20 cellular contexts compared by ENCODE assay signal in genomic region chr14:82502043-82502442, GRCh38.
A peak's percentile ranks its signal among the peaks of the same experiment; 100 is the strongest.
DNase-seq lines count a peak whose midpoint lies in the region; ATAC-seq, FAIRE-seq and TF ChIP-seq lines count a peak whose summit lies in the region.
"Had no signal": no experiment of that assay in that cellular context is flagged by ENCODE, and none has a peak within 500 bp of the region (broad histone marks: within the 10 kb centered on the region; RNA-seq: fewer than 3 reads in every experiment).

No MANE protein-coding gene starts in this region.

- no peak overlapping the region for H3K56ac ChIP-seq in IMR-90 (ENCODE audit: extremely low read depth, insufficient read depth, low read length)

- H2AK5ac ChIP-seq in IMR-90 (ENCODE audit: low read depth, low read length): no peak overlapping the region

- in situ Hi-C loops in IMR-90 (cut with MboI; ENCODE audit: low sequenced_read_pairs) (no loop called here), K562 (cut with MboI) (no loop called here)

- H3K18ac ChIP-seq in IMR-90 (ENCODE audit: low read depth, low read length): no peak overlapping the region

- no peak overlapping the region for H2BK5ac ChIP-seq in IMR-90 (ENCODE audit: low read depth, low read length, poor library complexity, severe bottlenecking)

- BruUV-seq in IMR-90 (replicated peaks; lab: Mats Ljungman, UMichigan): no TSS peak
- no TSS peak for BruUV-seq in K562 (replicated peaks; lab: Mats Ljungman, UMichigan)

- no peaks in the 10 kb centered on the region for H4K20me1 ChIP-seq in IMR-90 (ENCODE audit: insufficient read depth, low read length)
- no peaks in the 10 kb centered on the region for H4K20me1 ChIP-seq in K562 (replicated peaks; ENCODE audit: control insufficient read depth, insufficient read depth, low read length)
- H4K20me1 ChIP-seq: BLaER1 treated with 17β-estradiol and CSF1 and Interleukin-3, amounts not matched to agents 10 nM and 100 nM had no signal

- H3K23ac ChIP-seq in IMR-90 (ENCODE audit: low read depth, low read length): no peak overlapping the region

- H3K4me3 ChIP-seq in A549 (no peak overlapping the region), IMR-90 (ENCODE audit: insufficient read depth, low read depth, low read length) (no peak overlapping the region), K562 (no peak overlapping the region)
- H3K4me3 ChIP-seq: BLaER1 treated with 17β-estradiol and CSF1 and Interleukin-3, amounts not matched to agents 10 nM and 100 nM had no signal

- no peak overlapping the region for H4K91ac ChIP-seq in IMR-90 (ENCODE audit: insufficient read depth, low read depth, low read length)

- H3K4me1 ChIP-seq in A549: no peaks in the 10 kb centered on the region
- no peaks in the 10 kb centered on the region for H3K4me1 ChIP-seq in IMR-90 (ENCODE audit: control insufficient read depth, insufficient read depth, low read length)
- no peaks in the 10 kb centered on the region for H3K4me1 ChIP-seq in K562 (replicated peaks in 1 of 2; ENCODE audit: control insufficient read depth in 2 of 2, insufficient read depth in 2 of 2, low read length in 2 of 2)
- H3K4me1 ChIP-seq: BLaER1 treated with 17β-estradiol and CSF1 and Interleukin-3, amounts not matched to agents 10 nM and 100 nM; Caco-2 had no signal

- H2BK15ac ChIP-seq in IMR-90 (ENCODE audit: low read depth, low read length): no peak overlapping the region

- TF ChIP-seq EP300 in A549 (IDR thresholded peaks at IDR 0.05) (no peak), K562 (IDR thresholded peaks at IDR 0.05; ENCODE audit: low read length) (no peak)

- CTCF ChIA-PET in A549 (lab: Yijun Ruan, JAX) (no interaction called here), IMR-90 (lab: Yijun Ruan, JAX) (no interaction called here), K562 (lab: Yijun Ruan, JAX; ENCODE audit: low intra/inter-chr PET ratio) (no interaction called here)

- H3K9me3 ChIP-seq in A549: no peaks in the 10 kb centered on the region
- H3K9me3 ChIP-seq in IMR-90 (ENCODE audit: control insufficient read depth, insufficient read depth, low read length): peaks cover 2% of the 10 kb centered on the region
- no peaks in the 10 kb centered on the region for H3K9me3 ChIP-seq in K562 (replicated peaks; ENCODE audit: control insufficient read depth, insufficient read depth, low read depth, low read length)
- H3K9me3 ChIP-seq: BLaER1 treated with 17β-estradiol and CSF1 and Interleukin-3, amounts not matched to agents 10 nM and 100 nM; Caco-2 had no signal

- H4K5ac ChIP-seq in IMR-90 (ENCODE audit: low read depth, low read length): no peak overlapping the region

- H3K4ac ChIP-seq in IMR-90 (ENCODE audit: low read depth, low read length): no peak overlapping the region

- no peaks in the 10 kb centered on the region for H3K79me1 ChIP-seq in IMR-90 (ENCODE audit: low read depth in 1 of 2, low read length in 2 of 2)

- H3K9me1 ChIP-seq in IMR-90 (ENCODE audit: insufficient read depth, low read length): no peaks in the 10 kb centered on the region
- H3K9me1 ChIP-seq in K562 (ENCODE audit: control insufficient read depth, insufficient read depth, low read length): no peaks in the 10 kb centered on the region

- no peak overlapping the region for H3K27ac ChIP-seq in A549
- no peak overlapping the region for H3K27ac ChIP-seq in IMR-90 (ENCODE audit: insufficient read depth, low read length)
- no peak overlapping the region for H3K27ac ChIP-seq in K562 (ENCODE audit: extremely low read depth, low read depth, low read length)
- H3K27ac ChIP-seq: BLaER1 treated with 17β-estradiol and CSF1 and Interleukin-3, amounts not matched to agents 10 nM and 100 nM; C4-2B had no signal

- no peak overlapping the region for H4K8ac ChIP-seq in IMR-90 (ENCODE audit: low read depth in 2 of 2, low read length in 2 of 2)

- no peak for DNase-seq in A549 (ENCODE audit: low read depth in 1 of 2, low spot score in 1 of 2)
- DNase-seq in IMR-90: no peak
- no peak for DNase-seq in K562 (ENCODE audit: extremely low read depth in 1 of 4, low spot score in 3 of 4)
- DNase-seq in H4 (ENCODE audit: low spot score): no peak
- DNase-seq: 8988T; AML-193; Caco-2; Calu3; CD4-positive, alpha-beta T cell; CD8-positive, alpha-beta T cell; DMS79 treated with DMSO at 0.1 percent for 48 hours; GF-D8 had no signal

- TF ChIP-seq RAD21 in A549 (conservative IDR thresholded peaks at IDR 0.05 in 1 of 2, IDR thresholded peaks at IDR 0.05 in 1 of 2) (no peak), IMR-90 (IDR thresholded peaks at IDR 0.05; ENCODE audit: low read length) (no peak), K562 (CRISPR knock-in tag; conservative IDR thresholded peaks at IDR 0.05 in 1 of 2, IDR thresholded peaks at IDR 0.05 in 1 of 2) (no peak)

- POLR2A ChIA-PET in A549 (lab: Yijun Ruan, JAX): no interaction called here
- POLR2A ChIA-PET in IMR-90 (lab: Charles Lee; ENCODE audit: unreplicated experiment): no interaction called here
- POLR2A ChIA-PET in K562 (lab: Yijun Ruan, JAX): no interaction called here

- H3K36me3 ChIP-seq in IMR-90 (ENCODE audit: control insufficient read depth, insufficient read depth, low read length) (no peaks in the 10 kb centered on the region), K562 (ENCODE audit: control insufficient read depth, insufficient read depth, low read length) (no peaks in the 10 kb centered on the region)
- H3K36me3 ChIP-seq: BLaER1 treated with 17β-estradiol and CSF1 and Interleukin-3, amounts not matched to agents 10 nM and 100 nM had no signal

- no peaks in the 10 kb centered on the region for H3K27me3 ChIP-seq in IMR-90 (ENCODE audit: control insufficient read depth, insufficient read depth, low read length)
- H3K27me3 ChIP-seq in K562 (ENCODE audit: control insufficient read depth in 2 of 2, insufficient read depth in 2 of 2, low read length in 2 of 2): no peaks in the 10 kb centered on the region
- H3K27me3 ChIP-seq: BLaER1 treated with 17β-estradiol and CSF1 and Interleukin-3, amounts not matched to agents 10 nM and 100 nM had no signal

- no peak for TF ChIP-seq CTCF in A549 (IDR thresholded peaks at IDR 0.05)
- TF ChIP-seq CTCF in IMR-90 (conservative IDR thresholded peaks at IDR 0.05; ENCODE audit: low read depth, low read length): no peak
- TF ChIP-seq CTCF in K562 (IDR thresholded peaks at IDR 0.05 in 2 of 3, conservative IDR thresholded peaks at IDR 0.05 in 1 of 3; ENCODE audit: insufficient read depth in 2 of 3, low read depth in 1 of 3, low read length in 3 of 3): no peak

- FAIRE-seq in A549 (lab: Jason Lieb, UNC) (no peak), K562 (lab: Jason Lieb, UNC) (no peak)
- FAIRE-seq: A204.1, G401.6, GM12892, GM18507 had no signal

- H3K79me2 ChIP-seq in K562 (ENCODE audit: control insufficient read depth, insufficient read depth, low read length): no peaks in the 10 kb centered on the region

- 3% methylated on average over 4 of the region's 4 CpGs for WGBS in A549 (ENCODE audit: missing lambda C conversion rate)
- WGBS in IMR-90 (ENCODE audit: extremely low coverage in 2 of 2, insufficient read length in 1 of 2), 2 experiments: no CpG with 5 or more reads among the region's 4 CpGs
- 0% methylated on average over 4 of the region's 4 CpGs for WGBS in K562 (ENCODE audit: insufficient coverage, low coverage, missing lambda C conversion rate)

- intact Hi-C loops in IMR-90 (cut with micrococcal nuclease): no loop called here
- intact Hi-C loops in K562 (cut with micrococcal nuclease): no loop called here

- H3K14ac ChIP-seq in IMR-90 (replicated peaks; ENCODE audit: low read depth, low read length): no peak overlapping the region

- H3K4me2 ChIP-seq in A549 (no peak overlapping the region), IMR-90 (ENCODE audit: low read depth, low read length) (no peak overlapping the region), K562 (ENCODE audit: insufficient read depth, low read length) (no peak overlapping the region)
- H3K4me2 ChIP-seq: BLaER1 treated with 17β-estradiol and CSF1 and Interleukin-3, amounts not matched to agents 10 nM and 100 nM had no signal

- TF ChIP-seq POLR2A in A549 (IDR thresholded peaks at IDR 0.05; ENCODE audit: low read length) (no peak), IMR-90 (IDR thresholded peaks at IDR 0.05; ENCODE audit: low read depth, low read length) (no peak), K562 (conservative IDR thresholded peaks at IDR 0.05) (no peak)

- dilution Hi-C loops in IMR-90 (cut with HindIII; ENCODE audit: low sequenced_read_pairs, unreplicated experiment): no loop called here

- H3K9ac ChIP-seq in IMR-90 (ENCODE audit: low read depth, low read length) (no peak overlapping the region), K562 (ENCODE audit: insufficient read depth in 1 of 2, low read depth in 2 of 2, low read length in 2 of 2) (no peak overlapping the region)
- H3K9ac ChIP-seq: BLaER1 treated with 17β-estradiol and CSF1 and Interleukin-3, amounts not matched to agents 10 nM and 100 nM had no signal

- H2BK120ac ChIP-seq in IMR-90 (ENCODE audit: low read depth, low read length): no peak overlapping the region

- no peak overlapping the region for H2BK20ac ChIP-seq in IMR-90 (ENCODE audit: low read depth, low read length)

- H2AFZ ChIP-seq in IMR-90 (replicated peaks; ENCODE audit: low read length, poor library complexity) (no peak overlapping the region), K562 (ENCODE audit: low read depth, low read length) (no peak overlapping the region)

- no peak overlapping the region for H2AK9ac ChIP-seq in IMR-90 (replicated peaks; ENCODE audit: low read depth, low read length, poor library complexity)

- ATAC-seq in A549 (no peak), IMR-90 (ENCODE audit: low read depth) (no peak), K562 (no peak), GM21786 (IDR thresholded peaks at IDR 0.05; ENCODE audit: unreplicated experiment) (no peak), HG02759 (IDR thresholded peaks at IDR 0.05; ENCODE audit: unreplicated experiment) (no peak)
- ATAC-seq: CD8-positive, alpha-beta T cell had no signal

TF ChIP-seq in A549, 52 proteins besides CTCF, POLR2A, EP300 and RAD21:
- TF ChIP-seq ZSCAN20 (CRISPR knock-in tag; IDR thresholded peaks at IDR 0.05) (no peak), MAFK (IDR thresholded peaks at IDR 0.05; ENCODE audit: partially characterized antibody) (peak; percentile 22)

TF ChIP-seq in IMR-90, 13 proteins besides CTCF, POLR2A, EP300 and RAD21 (continues in another document):
- TF ChIP-seq SMC3 (IDR thresholded peaks at IDR 0.05; ENCODE audit: low read depth, low read length): no peak
- no peak for TF ChIP-seq RCOR1 (IDR thresholded peaks at IDR 0.05; ENCODE audit: insufficient replicate concordance, low read length)

TF ChIP-seq in K562, 482 proteins besides CTCF, POLR2A, EP300 and RAD21 (continues in another document):
- TF ChIP-seq TCF3 (CRISPR knock-in tag; IDR thresholded peaks at IDR 0.05): no peak
- TF ChIP-seq MAFK (IDR thresholded peaks at IDR 0.05; ENCODE audit: low read length): peak; percentile 62; the same call in 1 of the 2 replicates

Comparison
In these comparisons a context has a peak if more than half of its experiments do, and no peak if none do; other contexts are left out.
1. Of the 35 proteins assayed by ChIP-seq in both K562 and A549: peak only in K562: none; only in A549: none; in both: MAFK; in neither: 34.